12 cellular contexts compared by ENCODE assay signal in the genomic region with DNA sequence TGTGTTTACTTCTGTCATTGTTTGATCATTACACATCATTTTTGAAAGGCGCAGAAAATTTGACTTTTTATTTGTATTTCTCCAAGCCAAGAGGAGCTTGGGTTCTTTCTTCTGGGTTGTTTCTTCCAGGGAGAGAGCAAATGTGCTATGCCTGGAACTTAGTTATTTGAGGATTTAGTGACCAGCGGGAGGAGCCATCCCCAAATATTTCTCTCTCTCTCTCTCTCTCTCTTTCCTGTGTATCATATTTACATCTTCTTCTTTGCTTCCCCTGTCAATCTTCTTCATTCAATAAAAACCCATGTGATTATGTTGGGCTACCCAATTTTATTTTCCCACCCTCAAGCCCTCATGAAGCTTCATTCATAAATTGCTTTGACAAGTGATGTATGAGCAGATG.
"Had no signal": no experiment of that assay in that cellular context is flagged by ENCODE, and none has a peak within 500 bp of the region (broad histone marks: within the 10 kb centered on the region; RNA-seq: fewer than 3 reads in every experiment).

No MANE protein-coding gene starts in this region.

- H3K4me3 ChIP-seq: lung, mucosa of descending colon, suprapubic skin had no signal

- H3K4me1 ChIP-seq: suprapubic skin had no signal

- DNase-seq: activated naive CD4-positive, alpha-beta T cell treated with anti-CD3 and anti-CD28 coated beads, Interleukin-2, amount 10 ng/mL, durations not matched to agents 7 days and 5 days; cortex of kidney; effector CD8-positive, alpha-beta T cell; hippocampal formation; mucosa of descending colon; naive thymus-derived CD8-positive, alpha-beta T cell; nucleus accumbens; stimulated activated CD4-positive, alpha-beta T cell treated with anti-CD3 and anti-CD28 coated beads, Interleukin-12 subunit alpha, Interleukin-12 subunit beta, amount 100 ng/mL, for 4 hours; stimulated activated CD4-positive, alpha-beta T cell treated with anti-CD3 and anti-CD28 coated beads, Interleukin-2, amount 100 ng/mL, for 48 hours; stimulated activated naive CD8-positive, alpha-beta T cell treated with anti-CD3 and anti-CD28 coated beads, Interleukin-15, Interleukin-2, amounts not matched to agents 100 U/mL and 50 U/mL, for 24 hours had no signal

- H3K9me3 ChIP-seq: suprapubic skin had no signal

- H3K27ac ChIP-seq: suprapubic skin had no signal

- ATAC-seq: mucosa of descending colon; naive thymus-derived CD8-positive, alpha-beta T cell; stimulated activated naive CD8-positive, alpha-beta T cell treated with anti-CD3 and anti-CD28 coated beads, Interleukin-15, Interleukin-2, amounts not matched to agents 100 U/mL and 50 U/mL, for 24 hours had no signal

- H3K27me3 ChIP-seq: suprapubic skin had no signal

- H3K36me3 ChIP-seq: suprapubic skin had no signal
